Comparison of ENCODE assay signal across 16 cellular contexts in genomic region chr5:117435203-117435602, GRCh38.
DNase-seq lines count a peak whose midpoint lies in the region; ATAC-seq and TF ChIP-seq lines count a peak whose summit lies in the region.
"Had no signal": no experiment of that assay in that cellular context is flagged by ENCODE, and none has a peak within 500 bp of the region (broad histone marks: within the 10 kb centered on the region; RNA-seq: fewer than 3 reads in every experiment).

No MANE protein-coding gene starts in this region.

- no peaks in the 10 kb centered on the region for H3K9me3 ChIP-seq in esophagus muscularis mucosa
- no peaks in the 10 kb centered on the region for H3K9me3 ChIP-seq in mesodermal cell (ENCODE audit: control insufficient read depth, low read length)
- no peaks in the 10 kb centered on the region for H3K9me3 ChIP-seq in stomach smooth muscle (ENCODE audit: control insufficient read depth in 2 of 2, low read length in 2 of 2)
- no peaks in the 10 kb centered on the region for H3K9me3 ChIP-seq in vagina
- H3K9me3 ChIP-seq in ovary: no peaks in the 10 kb centered on the region
- H3K9me3 ChIP-seq: BLaER1 had no signal

- no peaks in the 10 kb centered on the region for H3K27me3 Mint-ChIP-seq in nephron (ENCODE audit: low read depth)
- H3K27me3 Mint-ChIP-seq: CD4-positive, alpha-beta memory T cell had no signal

- no peaks in the 10 kb centered on the region for H3K9me3 Mint-ChIP-seq in nephron
- H3K9me3 Mint-ChIP-seq: GM23338 had no signal

- peak overlapping the region in 3 of 4 donors; percentile 25 to 50 (median 44) for H3K27ac ChIP-seq in esophagus muscularis mucosa (replicated peaks in 1 of 4)
- peak overlapping the region; percentile 4 for H3K27ac ChIP-seq in mesodermal cell (ENCODE audit: low read depth, low read length, severe bottlenecking)
- peak overlapping the region; percentile 32 for H3K27ac ChIP-seq in stomach smooth muscle (ENCODE audit: low read length)
- H3K27ac ChIP-seq in vagina: no peak overlapping the region
- no peak overlapping the region for H3K27ac ChIP-seq in ovary
- H3K27ac ChIP-seq: BLaER1 had no signal

- H3K4me3 ChIP-seq in esophagus muscularis mucosa (no peak overlapping the region), mesodermal cell (ENCODE audit: extremely low read depth, insufficient read depth, low read length, poor library complexity, severe bottlenecking) (no peak overlapping the region), stomach smooth muscle (ENCODE audit: low read length in 2 of 2) (no peak overlapping the region), vagina (no peak overlapping the region), ovary (no peak overlapping the region)
- H3K4me3 ChIP-seq: BLaER1, GM23338 had no signal

- intact Hi-C loops in esophagus muscularis mucosa (cut with DNase I): no loop called here
- intact Hi-C loops in vagina (cut with DNase I): no loop called here
- intact Hi-C loops in ovary (cut with DNase I): no loop called here

- DNase-seq in esophagus muscularis mucosa (ENCODE audit: extremely low spot score) (no peak), vagina (ENCODE audit: extremely low spot score in 2 of 2) (no peak), ovary (no peak)
- DNase-seq: 8988T; CD4-positive, alpha-beta memory T cell; DMS153; DMS79; GDM1; HCEC 1CT had no signal

- peak overlapping the region in 2 of 3 experiments; percentile 22 to 74 for H3K27ac Mint-ChIP-seq in nephron
- H3K27ac Mint-ChIP-seq: CD14-positive monocyte; CD4-positive, alpha-beta memory T cell; GM23338 had no signal

- H3K9ac ChIP-seq in stomach smooth muscle (ENCODE audit: low read length in 2 of 2): no peak overlapping the region
- H3K9ac ChIP-seq: BLaER1 had no signal

- no peaks in the 10 kb centered on the region for H3K36me3 Mint-ChIP-seq in nephron (ENCODE audit: low read depth)
- H3K36me3 Mint-ChIP-seq: CD14-positive monocyte; CD4-positive, alpha-beta memory T cell had no signal

- ATAC-seq in GM21515 (IDR thresholded peaks at IDR 0.05; ENCODE audit: unreplicated experiment): no peak
- ATAC-seq: GM23338 had no signal

- no peak for TF ChIP-seq EP300 in esophagus muscularis mucosa (IDR thresholded peaks at IDR 0.05)
- no peak for TF ChIP-seq EP300 in ovary (IDR thresholded peaks at IDR 0.05)

- no peaks in the 10 kb centered on the region for H3K27me3 ChIP-seq in esophagus muscularis mucosa
- no peaks in the 10 kb centered on the region for H3K27me3 ChIP-seq in stomach smooth muscle (ENCODE audit: control insufficient read depth in 1 of 2, insufficient read depth in 2 of 2, low read length in 2 of 2)
- H3K27me3 ChIP-seq in vagina: no peaks in the 10 kb centered on the region
- no peaks in the 10 kb centered on the region for H3K27me3 ChIP-seq in ovary
- H3K27me3 ChIP-seq: BLaER1 had no signal

- TF ChIP-seq POLR2A in esophagus muscularis mucosa (IDR thresholded peaks at IDR 0.05; ENCODE audit: low read depth) (no peak), vagina (IDR thresholded peaks at IDR 0.05) (no peak), ovary (IDR thresholded peaks at IDR 0.05) (no peak)

- H3K4me1 Mint-ChIP-seq in nephron: peaks cover 23% of the 10 kb centered on the region
- H3K4me1 Mint-ChIP-seq: CD14-positive monocyte; CD4-positive, alpha-beta memory T cell had no signal

- H3K4me3 Mint-ChIP-seq in nephron: no peak overlapping the region
- H3K4me3 Mint-ChIP-seq: CD14-positive monocyte; CD4-positive, alpha-beta memory T cell; GM23338 had no signal

- TF ChIP-seq CTCF in esophagus muscularis mucosa (IDR thresholded peaks at IDR 0.05): no peak
- TF ChIP-seq CTCF in nephron (IDR thresholded peaks at IDR 0.05; ENCODE audit: unreplicated experiment in 3 of 3): no peak
- TF ChIP-seq CTCF in vagina (IDR thresholded peaks at IDR 0.05): no peak
- no peak for TF ChIP-seq CTCF in ovary (IDR thresholded peaks at IDR 0.05)

- H3K36me3 ChIP-seq in esophagus muscularis mucosa: no peaks in the 10 kb centered on the region
- H3K36me3 ChIP-seq in mesodermal cell (ENCODE audit: control insufficient read depth, insufficient read depth, low read length): no peaks in the 10 kb centered on the region
- H3K36me3 ChIP-seq in stomach smooth muscle (ENCODE audit: control insufficient read depth in 2 of 2, insufficient read depth in 2 of 2, low read length in 2 of 2): no peaks in the 10 kb centered on the region
- no peaks in the 10 kb centered on the region for H3K36me3 ChIP-seq in vagina
- no peaks in the 10 kb centered on the region for H3K36me3 ChIP-seq in ovary
- H3K36me3 ChIP-seq: BLaER1 had no signal

- H3K4me1 ChIP-seq in esophagus muscularis mucosa (peaks cover 0 to 30% (median 24%) of the 10 kb centered on the region in 4 donors), mesodermal cell (ENCODE audit: control insufficient read depth, insufficient read depth, low read length, poor library complexity, severe bottlenecking) (no peaks in the 10 kb centered on the region), stomach smooth muscle (ENCODE audit: control insufficient read depth, insufficient read depth, low read length) (peaks cover 9% of the 10 kb centered on the region), vagina (no peaks in the 10 kb centered on the region), ovary (ENCODE audit: insufficient read depth) (no peaks in the 10 kb centered on the region)

- WGBS in esophagus muscularis mucosa: 35% methylated on average over 2 of the region's 2 CpGs
- 92% methylated on average over 2 of the region's 2 CpGs; no CpG with 5 or more reads in 1 of the 2 experiments for WGBS in mesodermal cell (ENCODE audit: insufficient coverage in 2 of 2), 2 experiments
- 53 to 55% (median 54%) methylated on average over 2 of the region's 2 CpGs for WGBS in ovary, 3 donors

Comparison
In these comparisons a context has a peak if more than half of its experiments do, and no peak if none do; other contexts are left out.
1. H3K27ac ChIP-seq: peak in esophagus muscularis mucosa (3 of 4), mesodermal cell (single experiment) and stomach smooth muscle (single experiment); none in vagina (single experiment) and ovary (0 of 2).